In the genomic region with DNA sequence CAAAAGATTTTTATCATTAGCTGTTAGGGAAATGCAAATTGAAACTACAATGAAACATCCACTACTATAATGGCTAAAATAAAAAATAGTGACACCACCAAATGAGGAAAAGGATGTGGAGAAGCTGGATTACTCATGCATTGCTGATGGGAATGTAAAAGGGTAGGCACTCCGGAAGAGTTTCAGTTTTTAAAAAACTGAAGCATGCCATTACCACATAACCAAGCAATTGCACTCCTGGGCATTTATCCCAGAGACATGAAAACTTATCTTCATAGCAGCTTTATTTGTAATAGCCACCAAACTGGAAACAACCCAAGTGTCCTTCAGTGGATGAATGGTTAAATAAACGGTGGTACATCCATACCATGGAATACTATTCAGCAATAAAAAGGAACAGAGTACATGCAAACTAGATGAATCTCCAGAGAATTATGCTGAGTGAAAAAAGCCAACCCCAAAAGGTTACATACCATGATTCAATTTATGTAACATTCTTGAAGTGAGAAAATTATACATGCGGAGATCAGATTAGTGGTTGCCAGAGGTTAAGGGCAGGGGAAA, we compare ENCODE assay signal across 24 cellular contexts. TPM values are rescaled to one million over a fixed set of nuclear protein-coding genes. Genes with fewer than 3 reads are reported as not detected.
DNase-seq lines count a peak whose midpoint lies in the region; ATAC-seq, FAIRE-seq and TF ChIP-seq lines count a peak whose summit lies in the region.
"Had no signal": no experiment of that assay in that cellular context is flagged by ENCODE, and none has a peak within 500 bp of the region (broad histone marks: within the 10 kb centered on the region; RNA-seq: fewer than 3 reads in every experiment).

No MANE protein-coding gene starts in this region.

- no peak overlapping the region for H2AFZ ChIP-seq in astrocyte (ENCODE audit: low read depth, low read length)

- H3K9ac ChIP-seq in astrocyte (ENCODE audit: low read length) = no peak overlapping the region

- no peak overlapping the region for H3K27ac Mint-ChIP-seq in astrocyte (ENCODE audit: unreplicated experiment)
- H3K27ac Mint-ChIP-seq: activated CD4-positive, alpha-beta memory T cell treated with anti-CD3 and anti-CD28 coated beads, Interleukin-2, amount 10 ng/mL, durations not matched to agents 7 days and 5 days; nephron progenitor cell had no signal

- no peak for TF ChIP-seq POLR2A in GM12892 (IDR thresholded peaks at IDR 0.05; ENCODE audit: low read depth, low read length)

- no peak for FAIRE-seq in astrocyte (lab: Jason Lieb, UNC)
- FAIRE-seq in GM12892 (lab: Jason Lieb, UNC) = no peak
- FAIRE-seq: endometrium had no signal

- no peaks in the 10 kb centered on the region for H3K9me3 Mint-ChIP-seq in astrocyte (ENCODE audit: unreplicated experiment)
- H3K9me3 Mint-ChIP-seq: activated CD4-positive, alpha-beta memory T cell treated with anti-CD3 and anti-CD28 coated beads, Interleukin-2, amount 10 ng/mL, durations not matched to agents 7 days and 5 days; nephron progenitor cell had no signal

- peak; percentile 63 for DNase-seq in AG04449 (ENCODE audit: low read depth, low spot score)
- peak; percentile 77 for DNase-seq in GM04504 (ENCODE audit: low read depth)
- peak; percentile 80 for DNase-seq in astrocyte (ENCODE audit: low read depth)
- DNase-seq in fibroblast of pulmonary artery (ENCODE audit: low read depth) = peak; percentile 60
- DNase-seq in amygdala (lab: John Stamatoyannopoulos, UW) = no peak
- DNase-seq in mucosa of gallbladder (ENCODE audit: low spot score) = no peak
- no peak for DNase-seq in GM12892 (ENCODE audit: insufficient read length)
- DNase-seq: activated CD4-positive, alpha-beta memory T cell treated with anti-CD3 and anti-CD28 coated beads, Interleukin-2, amount 10 ng/mL, durations not matched to agents 7 days and 5 days; activated naive CD4-positive, alpha-beta T cell; CD4-positive, alpha-beta memory T cell; colonic mucosa; DMS79; left cardiac atrium; NCI-H1417; NCI-H2171; NCI-H748 treated with DMSO at 0.1 percent for 48 hours; nephron progenitor cell; OCI-M1; SHP77 treated with DMSO at 0.1 percent for 48 hours; T-helper 2 cell; WERI-Rb-1 had no signal

- POLR2A ChIA-PET in AG04449 (lab: Yijun Ruan, JAX) = no interaction called here

- peaks cover 6% of the 10 kb centered on the region for H3K36me3 ChIP-seq in astrocyte (ENCODE audit: insufficient read depth, low read length)
- H3K36me3 ChIP-seq: colonic mucosa had no signal

- peaks cover 2% of the 10 kb centered on the region for H3K4me1 Mint-ChIP-seq in astrocyte (ENCODE audit: low read depth, unreplicated experiment)
- H3K4me1 Mint-ChIP-seq: nephron progenitor cell had no signal

- H3K27me3 Mint-ChIP-seq in astrocyte (ENCODE audit: low read depth, unreplicated experiment) = no peaks in the 10 kb centered on the region

- H3K79me2 ChIP-seq in astrocyte (ENCODE audit: insufficient read depth, low read length) = no peaks in the 10 kb centered on the region

- no peaks in the 10 kb centered on the region for H3K27me3 ChIP-seq in astrocyte (ENCODE audit: insufficient read depth, low read length)
- H3K27me3 ChIP-seq: colonic mucosa had no signal

- H3K4me3 Mint-ChIP-seq in astrocyte (ENCODE audit: unreplicated experiment) = no peak overlapping the region
- H3K4me3 Mint-ChIP-seq: activated CD4-positive, alpha-beta memory T cell treated with anti-CD3 and anti-CD28 coated beads, Interleukin-2, amount 10 ng/mL, durations not matched to agents 7 days and 5 days; CD4-positive, alpha-beta memory T cell; nephron progenitor cell had no signal

- H3K36me3 Mint-ChIP-seq in astrocyte (ENCODE audit: low read depth, unreplicated experiment) = peaks cover 6% of the 10 kb centered on the region

- H4K20me1 ChIP-seq in astrocyte (ENCODE audit: insufficient read depth, low read length) = no peaks in the 10 kb centered on the region

- H3K4me1 ChIP-seq in astrocyte (ENCODE audit: insufficient read depth, low read length) = no peaks in the 10 kb centered on the region
- H3K4me1 ChIP-seq: colonic mucosa had no signal

- no peak overlapping the region for H3K4me2 ChIP-seq in astrocyte (ENCODE audit: low read length)

- no peak overlapping the region for H3K27ac ChIP-seq in astrocyte (ENCODE audit: low read depth, low read length)
- H3K27ac ChIP-seq: colonic mucosa, WERI-Rb-1 had no signal

- no peak for ATAC-seq in GM21515 (IDR thresholded peaks at IDR 0.05; ENCODE audit: unreplicated experiment)
- ATAC-seq: left cardiac atrium had no signal

- no peaks in the 10 kb centered on the region for H3K9me3 ChIP-seq in astrocyte (ENCODE audit: insufficient read depth, low read depth, low read length)
- H3K9me3 ChIP-seq: colonic mucosa had no signal

- TF ChIP-seq CTCF in AG04449 (IDR thresholded peaks at IDR 0.05; ENCODE audit: insufficient read depth, low read length, missing control alignments) (no peak), astrocyte (IDR thresholded peaks at IDR 0.05; ENCODE audit: insufficient read depth, low read depth, low read length) (no peak), fibroblast of pulmonary artery (IDR thresholded peaks at IDR 0.05; ENCODE audit: low read length, missing control alignments) (no peak)

- H3K4me3 ChIP-seq in AG04449 (ENCODE audit: low read depth, low read length) (no peak overlapping the region), astrocyte (ENCODE audit: insufficient read depth, low read depth, low read length) (no peak overlapping the region), fibroblast of pulmonary artery (replicated peaks; ENCODE audit: low read depth, low read length) (no peak overlapping the region)
- H3K4me3 ChIP-seq: colonic mucosa had no signal

- CTCF ChIA-PET in AG04449 (lab: Yijun Ruan, JAX) = interaction anchor here (0.6 to 1.2 kb wide), 3 partner anchors 14 to 121 kb away, joined by 3 read pairs; no protein-coding TSS in a partner anchor

RNA-seq across cellular contexts. Expression of a gene that starts 14.5 kb away (rescaled TPM):
- total RNA-seq in astrocyte (28.2 and 28.7 TPM in 2 replicates), mucosa of gallbladder (43.2 TPM)
- polyA plus RNA-seq in GM12892 (2012; ENCODE audit: missing spikeins) = 31.0 TPM

RNA-seq across cellular contexts. Expression of a gene that starts 41.4 kb away (rescaled TPM):
- total RNA-seq in astrocyte = 0.34 TPM in 1 of 2 replicates, not detected in the other
- 2.1 TPM for total RNA-seq in mucosa of gallbladder
- 0.42 TPM for polyA plus RNA-seq in GM12892 (2012; ENCODE audit: missing spikeins)
- total RNA-seq: subcutaneous adipose tissue had no signal

Comparison
In these comparisons a context has a peak if more than half of its experiments do, and no peak if none do; other contexts are left out.
1. DNase-seq: peak in AG04449 (single experiment), GM04504 (single experiment), astrocyte (single experiment) and fibroblast of pulmonary artery (single experiment); none in amygdala (0 of 56), mucosa of gallbladder (single experiment) and GM12892 (single experiment).